8 cellular contexts compared by ENCODE assay signal in the genomic region with DNA sequence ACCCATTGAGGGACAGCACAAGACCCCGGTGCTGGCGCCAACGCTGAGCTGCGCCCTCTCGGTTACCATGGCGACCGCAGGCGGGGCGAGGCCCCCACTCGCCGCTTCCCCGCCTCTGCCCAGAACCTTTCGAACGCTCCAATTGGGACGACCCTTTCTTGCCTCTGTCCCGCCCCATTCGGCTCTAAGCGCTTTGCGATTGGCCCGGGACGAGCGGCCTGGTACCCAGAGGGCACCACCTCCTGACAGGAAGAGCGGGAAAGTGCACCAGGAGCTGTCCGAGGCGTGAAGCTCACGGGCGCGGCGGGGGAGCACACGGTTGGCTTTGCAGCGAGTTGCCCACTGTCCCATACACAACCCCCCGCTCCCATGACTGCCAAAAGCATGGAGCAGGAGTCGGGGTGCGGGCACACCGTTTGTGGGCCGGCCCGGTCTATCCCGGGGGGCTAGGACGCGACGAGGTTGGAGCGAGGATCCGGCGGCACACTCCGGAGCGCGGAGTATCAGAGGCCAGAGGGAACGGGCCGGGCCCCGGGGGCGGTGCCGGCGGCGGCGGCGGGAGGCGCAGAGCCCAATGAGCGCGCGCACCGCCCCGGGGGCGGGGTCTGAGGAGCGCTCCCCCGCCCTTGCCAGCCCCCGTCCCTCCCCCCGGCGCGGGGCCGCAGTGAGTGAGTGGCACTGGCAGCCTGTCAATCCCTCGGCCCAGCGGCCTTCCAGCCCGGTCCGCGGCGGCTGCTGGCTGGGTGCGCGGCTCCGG. TPM values are rescaled to one million over a fixed set of nuclear protein-coding genes. Genes with fewer than 3 reads are reported as not detected.
DNase-seq lines count a peak whose midpoint lies in the region; ATAC-seq and TF ChIP-seq lines count a peak whose summit lies in the region.

No MANE protein-coding gene starts in this region.

- peak overlapping the region; percentile 69; the same call in 1 of the 2 replicates for H3K9ac ChIP-seq in iPS-20b (ENCODE audit: low read depth, low read length)

- H3K27me3 ChIP-seq in ACC112 (ENCODE audit: insufficient read depth, low read length) = no peaks in the 10 kb centered on the region
- no peaks in the 10 kb centered on the region for H3K27me3 ChIP-seq in breast epithelium
- H3K27me3 ChIP-seq in iPS-20b (ENCODE audit: insufficient read depth, low read length) = peaks cover 12% of the 10 kb centered on the region

- H3K9me3 ChIP-seq in breast epithelium (no peaks in the 10 kb centered on the region), iPS-20b (ENCODE audit: insufficient read depth, low read depth, low read length) (no peaks in the 10 kb centered on the region)

- peaks cover 17% of the 10 kb centered on the region for H3K4me1 ChIP-seq in ACC112 (ENCODE audit: control insufficient read depth, insufficient read depth, low read length, unreplicated experiment)
- H3K4me1 ChIP-seq in breast epithelium = no peaks in the 10 kb centered on the region
- peaks cover 26% of the 10 kb centered on the region; the same call in 1 of the 2 replicates for H3K4me1 ChIP-seq in iPS-20b (ENCODE audit: insufficient read depth, low read length)

- peaks cover 38% of the 10 kb centered on the region for H3K79me2 ChIP-seq in ACC112 (ENCODE audit: control insufficient read depth, insufficient read depth, low read length, unreplicated experiment)

- peak; percentile 99 for DNase-seq in NCI-H2171 treated with DMSO at 0.1 percent for 48 hours (lab: John Stamatoyannopoulos, UW)
- peak; percentile 90 to 91 for DNase-seq in breast epithelium (ENCODE audit: low spot score in 2 of 2)

- peak overlapping the region; percentile 79 for H3K4me3 ChIP-seq in ACC112 (ENCODE audit: low read depth, low read length)
- peak overlapping the region; percentile 73 to 92 (median 82) for H3K4me3 ChIP-seq in breast epithelium
- peak overlapping the region; percentile 64 for H3K4me3 ChIP-seq in iPS-20b (ENCODE audit: low read length)
- H3K4me3 ChIP-seq in skin epidermis = peak overlapping the region; percentile 55 to 94 (median 63)

- H3K27ac ChIP-seq in ACC112 (ENCODE audit: low read depth, low read length) (peak overlapping the region; percentile 74), VCaP (peak overlapping the region; percentile 93), breast epithelium (peak overlapping the region; percentile 83 to 96), iPS-20b (ENCODE audit: low read length) (peak overlapping the region; percentile 83), skin epidermis (peak overlapping the region; percentile 46 to 86 (median 74))

- peak overlapping the region; percentile 40 for H2AFZ ChIP-seq in ACC112 (ENCODE audit: low read length, unreplicated experiment)

- no peak for TF ChIP-seq POLR2A in breast epithelium (IDR thresholded peaks at IDR 0.05)

- ATAC-seq in GM18868 (IDR thresholded peaks at IDR 0.05; ENCODE audit: unreplicated experiment) (peak; percentile 73), HG03103 (IDR thresholded peaks at IDR 0.05; ENCODE audit: low read depth, unreplicated experiment) (peak; percentile 55)

- H3K36me3 ChIP-seq in ACC112 (ENCODE audit: insufficient read depth, low read length) (no peaks in the 10 kb centered on the region), breast epithelium (no peaks in the 10 kb centered on the region), iPS-20b (ENCODE audit: insufficient read depth, low read depth, low read length) (peaks cover 13% of the 10 kb centered on the region)

- TF ChIP-seq CTCF in VCaP (conservative IDR thresholded peaks at IDR 0.05) (no peak), breast epithelium (IDR thresholded peaks at IDR 0.05) (no peak)

- intact Hi-C loops in breast epithelium (cut with DNase I; ENCODE audit: low total_unique reads) = loop anchor here (5.0 kb wide), 1 partner anchor 339 kb away; no protein-coding TSS in a partner anchor

RNA-seq across cellular contexts. Expression of gene PBX3, which starts 1.0 kb away (rescaled TPM):
- 10 to 100 TPM; 29.5 to 31.2 (median 29.8) TPM for total RNA-seq in breast epithelium

RNA-seq across cellular contexts. Expression of gene MAPKAP1, which starts 39.2 kb away (rescaled TPM):
- total RNA-seq in breast epithelium = 10 to 100 TPM; 61.3 to 81.9 (median 78.6) TPM

Comparison
In these comparisons a context has a peak if more than half of its experiments do, and no peak if none do; other contexts are left out.
1. Peak in every context shown above with its lines: DNase-seq, ATAC-seq, H3K4me3 ChIP-seq and H3K27ac ChIP-seq.